Comparison of ENCODE assay signal across 23 cellular contexts in genomic region chr12:95955549-95956159, GRCh38. TPM values are rescaled to one million over a fixed set of nuclear protein-coding genes. Genes with fewer than 3 reads are reported as not detected.
"Had no signal": no experiment of that assay in that cellular context is flagged by ENCODE, and none has a peak within 500 bp of the region (broad histone marks: within the 10 kb centered on the region; RNA-seq: fewer than 3 reads in every experiment).

No MANE protein-coding gene starts in this region.

- H3K9ac ChIP-seq: SK-N-SH had no signal

- H3K36me3 ChIP-seq: MG63 had no signal

- DNase-seq: IMR-90, Karpas-422, KG1, MG63, NCI-H1092 treated with DMSO at 0.1 percent for 48 hours, NCI-H1436, NCI-H187, NCI-H2029, NCI-H2081 treated with DMSO at 0.1 percent for 48 hours, NCI-H2171, NCI-H226, NCI-H446, NCI-H510A, NCI-H524 treated with DMSO at 0.1 percent for 48 hours, NCI-H69, NCI-H774, PC-3, SHP77, SK-N-SH, SW 1271 had no signal

- H3K4me2 ChIP-seq: SK-N-SH had no signal

- H3K27ac ChIP-seq: RWPE1 had no signal

- H3K9me2 ChIP-seq: SK-N-SH had no signal

- H3K4me3 ChIP-seq: MG63 had no signal

- H3K9me3 ChIP-seq: MG63, SK-N-SH had no signal

RNA-seq across cellular contexts. Expression of gene AMDHD1, which starts 12.5 kb away (rescaled TPM):
- polyA plus RNA-seq: IMR-90 had no signal

RNA-seq across cellular contexts. Expression of gene CCDC38, which starts 13.2 kb away (rescaled TPM):
- total RNA-seq: HT-29, IMR-90, PC-3 had no signal
- polyA plus RNA-seq: IMR-90, SK-N-SH had no signal

RNA-seq across cellular contexts. Expression of gene HAL, which starts 40.5 kb away (rescaled TPM):
- total RNA-seq: HT-29, SK-MEL-5 had no signal
